Comparison of ENCODE assay signal across 1 cellular context in genomic region chr1:21251773-21252471, GRCh38.
A peak's percentile ranks its signal among the peaks of the same experiment; 100 is the strongest.
TF ChIP-seq lines count a peak whose summit lies in the region.

No MANE protein-coding gene starts in this region.

TF ChIP-seq in HepG2, 621 proteins besides CTCF, POLR2A, EP300 and RAD21 (continued from another document):
- TF ChIP-seq, protein P1, sequence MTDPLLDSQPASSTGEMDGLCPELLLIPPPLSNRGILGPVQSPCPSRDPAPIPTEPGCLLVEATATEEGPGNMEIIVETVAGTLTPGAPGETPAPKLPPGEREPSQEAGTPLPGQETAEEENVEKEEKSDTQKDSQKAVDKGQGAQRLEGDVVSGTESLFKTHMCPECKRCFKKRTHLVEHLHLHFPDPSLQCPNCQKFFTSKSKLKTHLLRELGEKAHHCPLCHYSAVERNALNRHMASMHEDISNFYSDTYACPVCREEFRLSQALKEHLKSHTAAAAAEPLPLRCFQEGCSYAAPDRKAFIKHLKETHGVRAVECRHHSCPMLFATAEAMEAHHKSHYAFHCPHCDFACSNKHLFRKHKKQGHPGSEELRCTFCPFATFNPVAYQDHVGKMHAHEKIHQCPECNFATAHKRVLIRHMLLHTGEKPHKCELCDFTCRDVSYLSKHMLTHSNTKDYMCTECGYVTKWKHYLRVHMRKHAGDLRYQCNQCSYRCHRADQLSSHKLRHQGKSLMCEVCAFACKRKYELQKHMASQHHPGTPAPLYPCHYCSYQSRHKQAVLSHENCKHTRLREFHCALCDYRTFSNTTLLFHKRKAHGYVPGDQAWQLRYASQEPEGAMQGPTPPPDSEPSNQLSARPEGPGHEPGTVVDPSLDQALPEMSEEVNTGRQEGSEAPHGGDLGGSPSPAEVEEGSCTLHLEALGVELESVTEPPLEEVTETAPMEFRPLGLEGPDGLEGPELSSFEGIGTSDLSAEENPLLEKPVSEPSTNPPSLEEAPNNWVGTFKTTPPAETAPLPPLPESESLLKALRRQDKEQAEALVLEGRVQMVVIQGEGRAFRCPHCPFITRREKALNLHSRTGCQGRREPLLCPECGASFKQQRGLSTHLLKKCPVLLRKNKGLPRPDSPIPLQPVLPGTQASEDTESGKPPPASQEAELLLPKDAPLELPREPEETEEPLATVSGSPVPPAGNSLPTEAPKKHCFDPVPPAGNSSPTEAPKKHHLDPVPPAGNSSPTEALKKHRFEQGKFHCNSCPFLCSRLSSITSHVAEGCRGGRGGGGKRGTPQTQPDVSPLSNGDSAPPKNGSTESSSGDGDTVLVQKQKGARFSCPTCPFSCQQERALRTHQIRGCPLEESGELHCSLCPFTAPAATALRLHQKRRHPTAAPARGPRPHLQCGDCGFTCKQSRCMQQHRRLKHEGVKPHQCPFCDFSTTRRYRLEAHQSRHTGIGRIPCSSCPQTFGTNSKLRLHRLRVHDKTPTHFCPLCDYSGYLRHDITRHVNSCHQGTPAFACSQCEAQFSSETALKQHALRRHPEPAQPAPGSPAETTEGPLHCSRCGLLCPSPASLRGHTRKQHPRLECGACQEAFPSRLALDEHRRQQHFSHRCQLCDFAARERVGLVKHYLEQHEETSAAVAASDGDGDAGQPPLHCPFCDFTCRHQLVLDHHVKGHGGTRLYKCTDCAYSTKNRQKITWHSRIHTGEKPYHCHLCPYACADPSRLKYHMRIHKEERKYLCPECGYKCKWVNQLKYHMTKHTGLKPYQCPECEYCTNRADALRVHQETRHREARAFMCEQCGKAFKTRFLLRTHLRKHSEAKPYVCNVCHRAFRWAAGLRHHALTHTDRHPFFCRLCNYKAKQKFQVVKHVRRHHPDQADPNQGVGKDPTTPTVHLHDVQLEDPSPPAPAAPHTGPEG (CRISPR knock-in tag; IDR thresholded peaks at IDR 0.05), result no peak
- TF ChIP-seq BCL3 (CRISPR knock-in tag; IDR thresholded peaks at IDR 0.05), result no peak
- TF ChIP-seq SIX4 (CRISPR knock-in tag; IDR thresholded peaks at IDR 0.05), result peak; percentile 21; the same call in 1 of the 2 replicates
- no peak for TF ChIP-seq ZNF382 (CRISPR knock-in tag; IDR thresholded peaks at IDR 0.05; ENCODE audit: borderline replicate concordance)
- TF ChIP-seq MAX (IDR thresholded peaks at IDR 0.05), result peak; percentile 44; the same call in 1 of the 2 replicates
- TF ChIP-seq ZNF713 (CRISPR knock-in tag; IDR thresholded peaks at IDR 0.05), result no peak
- TF ChIP-seq, protein P2, sequence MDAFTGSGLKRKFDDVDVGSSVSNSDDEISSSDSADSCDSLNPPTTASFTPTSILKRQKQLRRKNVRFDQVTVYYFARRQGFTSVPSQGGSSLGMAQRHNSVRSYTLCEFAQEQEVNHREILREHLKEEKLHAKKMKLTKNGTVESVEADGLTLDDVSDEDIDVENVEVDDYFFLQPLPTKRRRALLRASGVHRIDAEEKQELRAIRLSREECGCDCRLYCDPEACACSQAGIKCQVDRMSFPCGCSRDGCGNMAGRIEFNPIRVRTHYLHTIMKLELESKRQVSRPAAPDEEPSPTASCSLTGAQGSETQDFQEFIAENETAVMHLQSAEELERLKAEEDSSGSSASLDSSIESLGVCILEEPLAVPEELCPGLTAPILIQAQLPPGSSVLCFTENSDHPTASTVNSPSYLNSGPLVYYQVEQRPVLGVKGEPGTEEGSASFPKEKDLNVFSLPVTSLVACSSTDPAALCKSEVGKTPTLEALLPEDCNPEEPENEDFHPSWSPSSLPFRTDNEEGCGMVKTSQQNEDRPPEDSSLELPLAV (CRISPR knock-in tag; conservative IDR thresholded peaks at IDR 0.05; ENCODE audit: low read depth), result no peak
- TF ChIP-seq ZHX1 (CRISPR knock-in tag; IDR thresholded peaks at IDR 0.05; ENCODE audit: low read depth), result 0 out of 2 replicates have a peak, but pooled peaks have one; percentile 30
- no peak for TF ChIP-seq JUNB (CRISPR knock-in tag; IDR thresholded peaks at IDR 0.05; ENCODE audit: borderline replicate concordance)
- TF ChIP-seq ZNF816 (CRISPR knock-in tag; IDR thresholded peaks at IDR 0.05; ENCODE audit: borderline replicate concordance), result no peak
- TF ChIP-seq TAF1 (CRISPR knock-in tag; IDR thresholded peaks at IDR 0.05), result no peak
- TF ChIP-seq ZMAT5 (CRISPR knock-in tag; IDR thresholded peaks at IDR 0.05; ENCODE audit: borderline replicate concordance, low read depth), result no peak
- peak; percentile 78; the same call in 1 of the 2 replicates for TF ChIP-seq TARDBP (CRISPR knock-in tag; IDR thresholded peaks at IDR 0.05)
- TF ChIP-seq LBX2 (CRISPR knock-in tag; IDR thresholded peaks at IDR 0.05; ENCODE audit: borderline replicate concordance), result no peak
